In the genomic region with DNA sequence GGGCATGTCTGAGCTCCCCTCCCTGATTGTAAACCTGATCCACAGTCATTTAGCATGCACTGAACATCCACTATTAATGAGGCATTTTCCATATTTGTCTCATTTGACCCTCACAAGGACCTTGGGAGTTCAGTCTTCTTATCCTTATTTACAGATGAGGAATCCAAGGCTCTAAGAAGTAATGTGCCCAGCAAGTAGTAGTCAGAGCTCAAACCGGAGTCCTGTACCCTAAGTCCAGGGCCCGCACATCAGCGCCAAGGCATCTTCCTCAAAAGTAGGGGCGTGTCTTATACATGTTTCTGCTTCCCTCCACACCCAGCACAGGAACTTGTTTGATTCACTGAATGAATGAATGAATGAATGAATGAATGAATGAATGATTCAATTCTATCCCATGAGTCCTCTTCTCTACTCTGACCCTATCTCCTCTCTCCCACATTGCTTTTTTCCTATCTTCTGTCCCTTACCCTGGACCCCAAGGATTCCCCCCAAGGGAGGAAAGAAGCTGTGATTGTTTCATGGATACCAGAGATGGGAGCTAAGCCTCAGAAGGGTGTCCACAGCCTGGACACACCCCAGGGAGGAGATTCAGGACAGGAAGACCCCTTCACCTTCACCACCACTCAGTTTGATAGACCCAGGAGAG, we compare ENCODE assay signal across 13 cellular contexts. TPM values are rescaled to one million over a fixed set of nuclear protein-coding genes. Genes with fewer than 3 reads are reported as not detected.
A peak's percentile ranks its signal among the peaks of the same experiment; 100 is the strongest.
DNase-seq lines count a peak whose midpoint lies in the region; ATAC-seq, FAIRE-seq and TF ChIP-seq lines count a peak whose summit lies in the region.
"Had no signal": no experiment of that assay in that cellular context is flagged by ENCODE, and none has a peak within 500 bp of the region (broad histone marks: within the 10 kb centered on the region; RNA-seq: fewer than 3 reads in every experiment).

No MANE protein-coding gene starts in this region.

- no peak overlapping the region for H3K27ac Mint-ChIP-seq in CD4-positive, alpha-beta T cell

- no peaks in the 10 kb centered on the region for H3K4me1 Mint-ChIP-seq in CD4-positive, alpha-beta T cell (ENCODE audit: low read depth)

- H3K27ac ChIP-seq in ascending aorta (peak overlapping the region; percentile 22 to 49), right lobe of liver (peak overlapping the region; percentile 57 to 81 (median 81)), thyroid gland (peak overlapping the region; percentile 74 to 98 (median 83))
- no peak overlapping the region for H3K27ac ChIP-seq in CD4-positive, alpha-beta T cell (ENCODE audit: low read depth, low read length)
- H3K27ac ChIP-seq: HL-60 had no signal

- ATAC-seq in right lobe of liver = no peak
- ATAC-seq in CD4-positive, alpha-beta T cell (ENCODE audit: poor library complexity) = no peak

- H3K4me3 ChIP-seq in ascending aorta (no peak overlapping the region), right lobe of liver (no peak overlapping the region), thyroid gland (replicated peaks in 1 of 3) (no peak overlapping the region)

- CTCF ChIA-PET in CD4-positive, alpha-beta T cell (lab: Charles Lee) = no interaction called here

- H3K9me3 Mint-ChIP-seq in CD4-positive, alpha-beta T cell = no peaks in the 10 kb centered on the region

- H3K36me3 ChIP-seq in ascending aorta = no peaks in the 10 kb centered on the region
- no peaks in the 10 kb centered on the region for H3K36me3 ChIP-seq in right lobe of liver
- H3K36me3 ChIP-seq in thyroid gland = no peaks in the 10 kb centered on the region

- TF ChIP-seq POLR2A in right lobe of liver (IDR thresholded peaks at IDR 0.05) (no peak), thyroid gland (IDR thresholded peaks at IDR 0.05) (no peak), GM12891 (IDR thresholded peaks at IDR 0.05; ENCODE audit: low read depth, low read length) (no peak)

- no peaks in the 10 kb centered on the region for H3K4me1 ChIP-seq in ascending aorta
- peaks cover 0 to 30% (median 17%) of the 10 kb centered on the region in 4 donors for H3K4me1 ChIP-seq in right lobe of liver
- peaks cover 38 to 47% of the 10 kb centered on the region in 2 donors for H3K4me1 ChIP-seq in thyroid gland

- intact Hi-C loops in ascending aorta (cut with DNase I) (loop anchor here (2.0 kb wide), 2 partner anchors 22 to 42 kb away; partner anchors contain the start of gene KRT8), right lobe of liver (cut with DNase I) (no loop called here), thyroid gland (cut with DNase I) (no loop called here)
- intact Hi-C loops in CD4-positive, alpha-beta T cell (cut with DNase I, micrococcal nuclease) = no loop called here

- FAIRE-seq in GM12891 (lab: Jason Lieb, UNC) = no peak
- FAIRE-seq: GM18507 had no signal

- WGBS in right lobe of liver (ENCODE audit: insufficient coverage, low coverage, low lambda C conversion rate, missing lambda C conversion rate) = 82% methylated on average over 4 of the region's 4 CpGs
- 82 to 90% methylated on average over 4 of the region's 4 CpGs for WGBS in thyroid gland, 2 donors

- H3K9me3 ChIP-seq in ascending aorta (no peaks in the 10 kb centered on the region), right lobe of liver (no peaks in the 10 kb centered on the region), thyroid gland (no peaks in the 10 kb centered on the region)
- H3K9me3 ChIP-seq in CD4-positive, alpha-beta T cell (ENCODE audit: control insufficient read depth, low read length) = no peaks in the 10 kb centered on the region

- POLR2A ChIA-PET in CD4-positive, alpha-beta T cell (lab: Charles Lee) = no interaction called here

- H3K36me3 Mint-ChIP-seq in CD4-positive, alpha-beta T cell (ENCODE audit: low read depth) = no peaks in the 10 kb centered on the region

- H3K27me3 Mint-ChIP-seq in CD4-positive, alpha-beta T cell = peaks cover 6% of the 10 kb centered on the region

- no peak for TF ChIP-seq CTCF in ascending aorta (IDR thresholded peaks at IDR 0.05)
- TF ChIP-seq CTCF in right lobe of liver (IDR thresholded peaks at IDR 0.05) = no peak
- no peak for TF ChIP-seq CTCF in thyroid gland (IDR thresholded peaks at IDR 0.05)
- no peak for TF ChIP-seq CTCF in CD4-positive, alpha-beta T cell (IDR thresholded peaks at IDR 0.05)

- H3K27me3 ChIP-seq in ascending aorta = no peaks in the 10 kb centered on the region
- H3K27me3 ChIP-seq in right lobe of liver = no peaks in the 10 kb centered on the region
- H3K27me3 ChIP-seq in thyroid gland = no peaks in the 10 kb centered on the region
- no peaks in the 10 kb centered on the region for H3K27me3 ChIP-seq in CD4-positive, alpha-beta T cell (ENCODE audit: control insufficient read depth, insufficient read depth, low read length)

- peak; percentile 76 for DNase-seq in SIG-M5 treated with dmso at 0.1 percent for 504 hours (lab: John Stamatoyannopoulos, UW; ENCODE audit: unreplicated experiment)
- DNase-seq in SIG-M5 (lab: John Stamatoyannopoulos, UW) = no peak
- DNase-seq in ascending aorta (ENCODE audit: low spot score in 2 of 2) = no peak
- no peak for DNase-seq in right lobe of liver
- no peak for DNase-seq in thyroid gland
- no peak for DNase-seq in GM12891 (ENCODE audit: insufficient read length, low spot score)
- DNase-seq in CD4-positive, alpha-beta T cell = no peak
- no peak for DNase-seq in NCI-H2171 (lab: John Stamatoyannopoulos, UW)
- DNase-seq: activated naive CD4-positive, alpha-beta T cell; MV-4-11; NCI-H524 treated with DMSO at 0.1 percent for 48 hours had no signal

- H3K4me3 Mint-ChIP-seq in CD4-positive, alpha-beta T cell = no peak overlapping the region

TF ChIP-seq in GM12891, 5 proteins besides CTCF, POLR2A, EP300 and RAD21:
- TF ChIP-seq POLR2AphosphoS5 (IDR thresholded peaks at IDR 0.05; ENCODE audit: low read depth, low read length) (no peak), SPI1 (IDR thresholded peaks at IDR 0.05; ENCODE audit: low read depth, low read length) (no peak), POU2F2 (IDR thresholded peaks at IDR 0.05; ENCODE audit: low read depth, low read length) (no peak), PAX5 (IDR thresholded peaks at IDR 0.05; ENCODE audit: insufficient read depth, low read length, severe bottlenecking) (no peak), TAF1 (IDR thresholded peaks at IDR 0.05; ENCODE audit: low read depth, low read length) (no peak)

RNA-seq across cellular contexts. Expression of gene KRT8, which starts 21.8 kb away (rescaled TPM):
- 54.3 TPM for total RNA-seq in ascending aorta
- 1,000 to 10,000 TPM in 1 of 6 experiments, 100 to 1,000 TPM in 5; 149 to 1,003 (median 436) TPM for total RNA-seq in right lobe of liver
- total RNA-seq in thyroid gland = 1,000 to 10,000 TPM in 1 of 4 donors, 100 to 1,000 TPM in 3; 364 to 1,037 (median 698) TPM
- 2.8 TPM for polyA plus RNA-seq in GM12891 (2012; ENCODE audit: low read depth, missing spikeins)
- under 1 TPM; 0.63 to 0.89 TPM for total RNA-seq in CD4-positive, alpha-beta T cell

RNA-seq across cellular contexts. Expression of gene KRT18, which starts 22.2 kb away (rescaled TPM):
- total RNA-seq in ascending aorta (285 TPM), right lobe of liver (1,000 to 10,000 TPM in 2 of 6 experiments, 100 to 1,000 TPM in 4; 148 to 1,377 (median 478) TPM), thyroid gland (100 to 1,000 TPM; 389 to 648 (median 540) TPM)
- 9.5 TPM for polyA plus RNA-seq in GM12891 (2012; ENCODE audit: low read depth, missing spikeins)
- 1 to 10 TPM; 7.2 to 9.2 TPM for total RNA-seq in CD4-positive, alpha-beta T cell

Comparison
In these comparisons a context has a peak if more than half of its experiments do, and no peak if none do; other contexts are left out.
1. RNA of gene KRT8, which starts 21.8 kb away (total RNA-seq): 364 to 1,037 TPM in thyroid gland, 149 to 1,003 TPM in right lobe of liver and 54.3 TPM in ascending aorta (single experiment); 0.63 to 0.89 TPM in CD4-positive, alpha-beta T cell; every median in the first group is over 10 times any median in the second.
2. RNA of gene KRT18, which starts 22.2 kb away (total RNA-seq): 148 to 1,377 TPM in right lobe of liver, 389 to 648 TPM in thyroid gland and 285 TPM in ascending aorta (single experiment); 7.2 to 9.2 TPM in CD4-positive, alpha-beta T cell; every median in the first group is over 10 times any median in the second.